Comparison of ENCODE assay signal across 10 cellular contexts in the genomic region with DNA sequence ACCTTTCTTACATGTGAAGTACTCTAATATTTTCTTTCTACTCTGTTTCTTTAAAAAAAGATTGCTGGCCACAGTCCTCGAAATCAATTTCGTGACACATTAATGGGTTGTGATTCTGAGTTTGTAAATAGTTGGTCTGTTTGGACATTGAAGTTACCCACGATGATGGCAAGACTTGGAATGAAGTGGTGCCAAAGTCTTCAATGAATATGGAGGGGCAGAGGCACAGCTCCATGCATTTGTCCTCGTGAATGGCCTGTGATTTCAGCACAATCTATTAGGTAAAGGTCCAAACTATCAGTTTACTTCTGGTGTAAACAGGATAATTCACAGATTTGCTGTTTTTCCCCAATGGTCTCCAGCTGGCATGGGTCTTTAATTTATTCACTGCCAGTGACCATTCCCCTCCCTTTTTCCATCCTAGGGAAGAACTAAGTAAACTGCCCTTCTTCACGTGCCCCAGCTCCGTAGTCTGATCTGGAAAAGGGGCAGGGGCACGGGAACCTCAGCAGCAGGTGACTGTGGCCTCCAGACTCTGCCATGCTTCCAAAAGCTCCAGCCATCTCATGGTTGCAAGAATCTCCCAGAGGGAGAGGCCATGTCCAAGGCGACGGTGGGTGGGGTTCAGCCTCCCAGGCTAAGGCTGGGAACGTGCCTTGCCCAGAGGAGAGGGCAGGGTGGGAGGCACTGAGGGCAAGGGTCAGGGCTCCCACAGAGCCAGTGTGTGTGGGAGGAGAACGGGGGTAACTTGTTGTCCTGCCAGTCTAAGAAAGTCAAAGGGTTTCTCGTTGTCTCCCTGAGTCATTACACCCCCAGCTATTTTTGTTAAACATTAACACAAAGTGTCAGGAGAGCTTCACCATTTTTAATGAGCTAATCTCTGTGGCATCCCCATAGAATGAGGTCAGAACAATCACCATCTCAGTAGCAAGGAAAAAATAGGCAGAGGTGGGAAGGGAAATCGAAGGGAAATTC. TPM values are rescaled to one million over a fixed set of nuclear protein-coding genes. Genes with fewer than 3 reads are reported as not detected.
DNase-seq lines count a peak whose midpoint lies in the region; ATAC-seq and TF ChIP-seq lines count a peak whose summit lies in the region.
"Had no signal": no experiment of that assay in that cellular context is flagged by ENCODE, and none has a peak within 500 bp of the region (broad histone marks: within the 10 kb centered on the region; RNA-seq: fewer than 3 reads in every experiment).

No MANE protein-coding gene starts in this region.

- no peaks in the 10 kb centered on the region for H4K20me1 ChIP-seq in OCI-LY3 (ENCODE audit: insufficient read depth, low read length)

- no peaks in the 10 kb centered on the region for H3K36me3 ChIP-seq in OCI-LY3 (replicated peaks; ENCODE audit: low read depth, low read length)

- DNase-seq in AG10803 (ENCODE audit: low read depth) (peak; percentile 49), epithelial cell of proximal tubule (ENCODE audit: low read depth) (peak; percentile 97), neural crest cell (ENCODE audit: low read depth, low spot score) (no peak), middle frontal gyrus (ENCODE audit: extremely low spot score, low spot score) (no peak), Right ventricle myocardium inferior (ENCODE audit: missing footprints) (no peak), T-helper 9 cell (no peak), cortex of kidney (lab: John Stamatoyannopoulos, UW) (no peak)
- DNase-seq: NCI-H446 had no signal

- H3K9me3 ChIP-seq in OCI-LY3 (ENCODE audit: insufficient read depth, low read length) = no peaks in the 10 kb centered on the region

- peaks cover 78% of the 10 kb centered on the region for H3K4me1 ChIP-seq in OCI-LY3 (ENCODE audit: low read length)

- TF ChIP-seq CTCF in AG10803 (conservative IDR thresholded peaks at IDR 0.05; ENCODE audit: low read length) (no peak), OCI-LY3 (IDR thresholded peaks at IDR 0.05; ENCODE audit: low read depth, low read length) (no peak), epithelial cell of proximal tubule (conservative IDR thresholded peaks at IDR 0.05; ENCODE audit: low read depth, low read length) (no peak), neural crest cell (conservative IDR thresholded peaks at IDR 0.05) (no peak)

- peaks cover 13% of the 10 kb centered on the region for H3K27me3 Mint-ChIP-seq in neural crest cell (ENCODE audit: low read depth)

- peaks cover 2% of the 10 kb centered on the region for H3K9me3 Mint-ChIP-seq in neural crest cell
- H3K9me3 Mint-ChIP-seq: activated T-helper 1 cell treated with anti-CD3 and anti-CD28 coated beads, Interleukin-12 subunit alpha, Interleukin-12 subunit beta, Interleukin-2, Interleukin-4 antibody, amounts not matched to agents 30 ng/mL and 10 ng/mL and 1 ng/mL, durations not matched to agents 14 hours and 24 hours and 36 hours had no signal

- no peak for ATAC-seq in Right ventricle myocardium inferior

- H3K79me2 ChIP-seq in OCI-LY3 (ENCODE audit: low read length) = no peaks in the 10 kb centered on the region

- H3K27ac ChIP-seq in OCI-LY3 (ENCODE audit: low read length) = peak overlapping the region; percentile 73

- H3K4me3 ChIP-seq in AG10803 (ENCODE audit: low read length) (no peak overlapping the region), OCI-LY3 (ENCODE audit: low read length) (peak overlapping the region; percentile 45), epithelial cell of proximal tubule (ENCODE audit: low read depth, low read length) (no peak overlapping the region)

- peak overlapping the region; percentile 18 for H3K4me3 Mint-ChIP-seq in neural crest cell
- H3K4me3 Mint-ChIP-seq: activated T-helper 1 cell treated with anti-CD3 and anti-CD28 coated beads, Interleukin-12 subunit alpha, Interleukin-12 subunit beta, Interleukin-2, Interleukin-4 antibody, amounts not matched to agents 30 ng/mL and 10 ng/mL and 1 ng/mL, durations not matched to agents 14 hours and 24 hours and 36 hours had no signal

- intact Hi-C loops in Right ventricle myocardium inferior (cut with DNase I) = no loop called here

- no peaks in the 10 kb centered on the region for H3K36me3 Mint-ChIP-seq in neural crest cell (ENCODE audit: low read depth)

- peaks cover 76% of the 10 kb centered on the region for H3K4me1 Mint-ChIP-seq in neural crest cell

- H3K27ac Mint-ChIP-seq in neural crest cell (ENCODE audit: unreplicated experiment) = peak overlapping the region; percentile 30
- H3K27ac Mint-ChIP-seq: activated T-helper 1 cell treated with anti-CD3 and anti-CD28 coated beads, Interleukin-12 subunit alpha, Interleukin-12 subunit beta, Interleukin-2, Interleukin-4 antibody, amounts not matched to agents 30 ng/mL and 10 ng/mL and 1 ng/mL, durations not matched to agents 14 hours and 24 hours and 36 hours had no signal

- H2AFZ ChIP-seq in OCI-LY3 (ENCODE audit: low read depth, low read length) = no peak overlapping the region

- no peaks in the 10 kb centered on the region for H3K27me3 ChIP-seq in OCI-LY3 (ENCODE audit: low read depth, low read length)

- peak overlapping the region; percentile 67 for H3K9ac ChIP-seq in OCI-LY3 (ENCODE audit: low read length)

- peak overlapping the region; percentile 77 for H3K4me2 ChIP-seq in OCI-LY3 (ENCODE audit: low read length)

RNA-seq across cellular contexts. Expression of gene PEX26, which starts 16.9 kb away (rescaled TPM):
- total RNA-seq in epithelial cell of proximal tubule (23.9 and 30.6 TPM in 2 replicates), neural crest cell (44.9 and 46.0 TPM in 2 replicates), Right ventricle myocardium inferior (19.4 TPM)

RNA-seq across cellular contexts. Expression of gene MICAL3, which starts 36.6 kb away (rescaled TPM):
- total RNA-seq in epithelial cell of proximal tubule (43.0 and 47.5 TPM in 2 replicates), neural crest cell (84.5 and 87.1 TPM in 2 replicates), Right ventricle myocardium inferior (85.7 TPM)

RNA-seq across cellular contexts. Expression of gene TUBA8, which starts 49.7 kb away (rescaled TPM):
- total RNA-seq in epithelial cell of proximal tubule = 0.22 TPM in 1 of 2 replicates, not detected in the other
- 2.0 and 2.8 TPM in 2 replicates for total RNA-seq in neural crest cell
- total RNA-seq in Right ventricle myocardium inferior = 243 TPM

Comparison
In these comparisons a context has a peak if more than half of its experiments do, and no peak if none do; other contexts are left out.
1. DNase-seq: peak in AG10803 (single experiment) and epithelial cell of proximal tubule (single experiment); none in neural crest cell (single experiment), middle frontal gyrus (single experiment), Right ventricle myocardium inferior (single experiment), T-helper 9 cell (single experiment) and cortex of kidney (single experiment).
2. RNA of gene TUBA8, which starts 49.7 kb away (total RNA-seq): 243 TPM in Right ventricle myocardium inferior (single experiment); 2.0 to 2.8 TPM in neural crest cell and 0.22 TPM in epithelial cell of proximal tubule; every median in the first group is over 10 times any median in the second.